In genomic region chr10:70822421-70822820, GRCh38 we compare ENCODE assay signal across 1 cellular context.
TF ChIP-seq lines count a peak whose summit lies in the region.

No MANE protein-coding gene starts in this region.

TF ChIP-seq in GM12878, 131 proteins besides CTCF, POLR2A, EP300 and RAD21:
- no peak for TF ChIP-seq NFYA (IDR thresholded peaks at IDR 0.05; ENCODE audit: borderline replicate concordance, low read depth, low read length)
- no peak for TF ChIP-seq CBX5 (IDR thresholded peaks at IDR 0.05; ENCODE audit: low read depth)
- no peak for TF ChIP-seq TCF12 (IDR thresholded peaks at IDR 0.05; ENCODE audit: low read depth, low read length)
- TF ChIP-seq, protein P1, sequence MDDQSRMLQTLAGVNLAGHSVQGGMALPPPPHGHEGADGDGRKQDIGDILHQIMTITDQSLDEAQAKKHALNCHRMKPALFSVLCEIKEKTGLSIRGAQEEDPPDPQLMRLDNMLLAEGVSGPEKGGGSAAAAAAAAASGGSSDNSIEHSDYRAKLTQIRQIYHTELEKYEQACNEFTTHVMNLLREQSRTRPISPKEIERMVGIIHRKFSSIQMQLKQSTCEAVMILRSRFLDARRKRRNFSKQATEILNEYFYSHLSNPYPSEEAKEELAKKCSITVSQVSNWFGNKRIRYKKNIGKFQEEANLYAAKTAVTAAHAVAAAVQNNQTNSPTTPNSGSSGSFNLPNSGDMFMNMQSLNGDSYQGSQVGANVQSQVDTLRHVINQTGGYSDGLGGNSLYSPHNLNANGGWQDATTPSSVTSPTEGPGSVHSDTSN (IDR thresholded peaks at IDR 0.05; ENCODE audit: insufficient replicate concordance, low read depth, low read length): no peak
- no peak for TF ChIP-seq BRCA1 (IDR thresholded peaks at IDR 0.05; ENCODE audit: low read depth, low read length)
- TF ChIP-seq DPF2 (IDR thresholded peaks at IDR 0.05): no peak
- TF ChIP-seq, protein P2, sequence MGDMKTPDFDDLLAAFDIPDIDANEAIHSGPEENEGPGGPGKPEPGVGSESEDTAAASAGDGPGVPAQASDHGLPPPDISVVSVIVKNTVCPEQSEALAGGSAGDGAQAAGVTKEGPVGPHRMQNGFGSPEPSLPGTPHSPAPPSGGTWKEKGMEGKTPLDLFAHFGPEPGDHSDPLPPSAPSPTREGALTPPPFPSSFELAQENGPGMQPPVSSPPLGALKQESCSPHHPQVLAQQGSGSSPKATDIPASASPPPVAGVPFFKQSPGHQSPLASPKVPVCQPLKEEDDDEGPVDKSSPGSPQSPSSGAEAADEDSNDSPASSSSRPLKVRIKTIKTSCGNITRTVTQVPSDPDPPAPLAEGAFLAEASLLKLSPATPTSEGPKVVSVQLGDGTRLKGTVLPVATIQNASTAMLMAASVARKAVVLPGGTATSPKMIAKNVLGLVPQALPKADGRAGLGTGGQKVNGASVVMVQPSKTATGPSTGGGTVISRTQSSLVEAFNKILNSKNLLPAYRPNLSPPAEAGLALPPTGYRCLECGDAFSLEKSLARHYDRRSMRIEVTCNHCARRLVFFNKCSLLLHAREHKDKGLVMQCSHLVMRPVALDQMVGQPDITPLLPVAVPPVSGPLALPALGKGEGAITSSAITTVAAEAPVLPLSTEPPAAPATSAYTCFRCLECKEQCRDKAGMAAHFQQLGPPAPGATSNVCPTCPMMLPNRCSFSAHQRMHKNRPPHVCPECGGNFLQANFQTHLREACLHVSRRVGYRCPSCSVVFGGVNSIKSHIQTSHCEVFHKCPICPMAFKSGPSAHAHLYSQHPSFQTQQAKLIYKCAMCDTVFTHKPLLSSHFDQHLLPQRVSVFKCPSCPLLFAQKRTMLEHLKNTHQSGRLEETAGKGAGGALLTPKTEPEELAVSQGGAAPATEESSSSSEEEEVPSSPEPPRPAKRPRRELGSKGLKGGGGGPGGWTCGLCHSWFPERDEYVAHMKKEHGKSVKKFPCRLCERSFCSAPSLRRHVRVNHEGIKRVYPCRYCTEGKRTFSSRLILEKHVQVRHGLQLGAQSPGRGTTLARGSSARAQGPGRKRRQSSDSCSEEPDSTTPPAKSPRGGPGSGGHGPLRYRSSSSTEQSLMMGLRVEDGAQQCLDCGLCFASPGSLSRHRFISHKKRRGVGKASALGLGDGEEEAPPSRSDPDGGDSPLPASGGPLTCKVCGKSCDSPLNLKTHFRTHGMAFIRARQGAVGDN (IDR thresholded peaks at IDR 0.05): no peak
- no peak for TF ChIP-seq IRF3 (IDR thresholded peaks at IDR 0.05)
